Comparison of ENCODE assay signal across 15 cellular contexts in genomic region chr4:71156616-71157015, GRCh38.
DNase-seq lines count a peak whose midpoint lies in the region; ATAC-seq, FAIRE-seq and TF ChIP-seq lines count a peak whose summit lies in the region.
"Had no signal": no experiment of that assay in that cellular context is flagged by ENCODE, and none has a peak within 500 bp of the region (broad histone marks: within the 10 kb centered on the region; RNA-seq: fewer than 3 reads in every experiment).

No MANE protein-coding gene starts in this region.

- no peaks in the 10 kb centered on the region for H3K27me3 ChIP-seq in A673 (replicated peaks; ENCODE audit: insufficient read depth, low read depth, low read length, poor library complexity)
- H3K27me3 ChIP-seq in K562 (ENCODE audit: control insufficient read depth in 2 of 2, insufficient read depth in 2 of 2, low read length in 2 of 2): no peaks in the 10 kb centered on the region
- H3K27me3 ChIP-seq: BLaER1 treated with 17β-estradiol and CSF1 and Interleukin-3, amounts not matched to agents 10 nM and 100 nM had no signal

- H2AFZ ChIP-seq in K562 (ENCODE audit: low read depth, low read length): no peak overlapping the region
- H2AFZ ChIP-seq: GM23338 had no signal

- TF ChIP-seq RAD21 in K562 (CRISPR knock-in tag; conservative IDR thresholded peaks at IDR 0.05 in 1 of 2, IDR thresholded peaks at IDR 0.05 in 1 of 2): no peak

- no peaks in the 10 kb centered on the region for H3K9me3 Mint-ChIP-seq in activated naive CD8-positive, alpha-beta T cell treated with anti-CD3 and anti-CD28 coated beads for 36 hours
- H3K9me3 Mint-ChIP-seq: CD4-positive, CD25-positive, alpha-beta regulatory T cell; GM23338; IgD-negative memory B cell had no signal

- peaks cover 6% of the 10 kb centered on the region for H3K27me3 Mint-ChIP-seq in activated naive CD8-positive, alpha-beta T cell treated with anti-CD3 and anti-CD28 coated beads for 36 hours

- H3K4me2 ChIP-seq in K562 (ENCODE audit: insufficient read depth, low read length): no peak overlapping the region
- H3K4me2 ChIP-seq: BLaER1 treated with 17β-estradiol and CSF1 and Interleukin-3, amounts not matched to agents 10 nM and 100 nM; GM23338 had no signal

- H3K9me3 ChIP-seq in A673 (ENCODE audit: low read depth, low read length, poor library complexity, severe bottlenecking): no peaks in the 10 kb centered on the region
- no peaks in the 10 kb centered on the region for H3K9me3 ChIP-seq in K562 (replicated peaks; ENCODE audit: control insufficient read depth, insufficient read depth, low read depth, low read length)
- H3K9me3 ChIP-seq: BLaER1 treated with 17β-estradiol and CSF1 and Interleukin-3, amounts not matched to agents 10 nM and 100 nM had no signal

- no peak overlapping the region for H3K9ac ChIP-seq in K562 (ENCODE audit: insufficient read depth in 1 of 2, low read depth in 2 of 2, low read length in 2 of 2)
- H3K9ac ChIP-seq: BLaER1 treated with 17β-estradiol and CSF1 and Interleukin-3, amounts not matched to agents 10 nM and 100 nM had no signal

- H3K36me3 ChIP-seq in A673 (ENCODE audit: insufficient read depth, low read length, poor library complexity, severe bottlenecking) (no peaks in the 10 kb centered on the region), K562 (ENCODE audit: control insufficient read depth, insufficient read depth, low read length) (no peaks in the 10 kb centered on the region)
- H3K36me3 ChIP-seq: BLaER1 treated with 17β-estradiol and CSF1 and Interleukin-3, amounts not matched to agents 10 nM and 100 nM had no signal

- no peaks in the 10 kb centered on the region for H3K36me3 Mint-ChIP-seq in activated naive CD8-positive, alpha-beta T cell treated with anti-CD3 and anti-CD28 coated beads for 36 hours
- H3K36me3 Mint-ChIP-seq: CD4-positive, CD25-positive, alpha-beta regulatory T cell; IgD-negative memory B cell had no signal

- no peak for ATAC-seq in K562
- ATAC-seq: GM23338 had no signal

- H3K4me1 ChIP-seq in A673 (ENCODE audit: insufficient read depth, low read length, poor library complexity, severe bottlenecking): no peaks in the 10 kb centered on the region
- no peaks in the 10 kb centered on the region for H3K4me1 ChIP-seq in K562 (replicated peaks in 1 of 2; ENCODE audit: control insufficient read depth in 2 of 2, insufficient read depth in 2 of 2, low read length in 2 of 2)
- H3K4me1 ChIP-seq: BLaER1 treated with 17β-estradiol and CSF1 and Interleukin-3, amounts not matched to agents 10 nM and 100 nM had no signal

- TF ChIP-seq POLR2A in K562 (conservative IDR thresholded peaks at IDR 0.05): no peak

- H3K79me2 ChIP-seq in K562 (ENCODE audit: control insufficient read depth, insufficient read depth, low read length): no peaks in the 10 kb centered on the region

- CTCF ChIA-PET in A673 (lab: Charles Lee) (no interaction called here), K562 (lab: Yijun Ruan, JAX; ENCODE audit: low intra/inter-chr PET ratio) (interaction anchor here (0.7 kb wide), 1 partner anchor 85 kb away, joined by 3 read pairs; no protein-coding TSS in a partner anchor)

- no peaks in the 10 kb centered on the region for H4K20me1 ChIP-seq in K562 (replicated peaks; ENCODE audit: control insufficient read depth, insufficient read depth, low read length)
- H4K20me1 ChIP-seq: BLaER1 treated with 17β-estradiol and CSF1 and Interleukin-3, amounts not matched to agents 10 nM and 100 nM had no signal

- H3K4me3 ChIP-seq in A673 (ENCODE audit: low read depth, low read length, poor library complexity, severe bottlenecking): no peak overlapping the region
- no peak overlapping the region for H3K4me3 ChIP-seq in K562
- H3K4me3 ChIP-seq: BLaER1 treated with 17β-estradiol and CSF1 and Interleukin-3, amounts not matched to agents 10 nM and 100 nM; GM23338 had no signal

- in situ Hi-C loops in K562 (cut with MboI): no loop called here

- no peak for TF ChIP-seq EP300 in K562 (IDR thresholded peaks at IDR 0.05; ENCODE audit: low read length)

- BruUV-seq in A673 (replicated peaks; lab: Mats Ljungman, UMichigan): no TSS peak
- no TSS peak for BruUV-seq in K562 (replicated peaks; lab: Mats Ljungman, UMichigan)

- DNase-seq in A673 (ENCODE audit: low spot score) (peak; percentile 10), NCI-H1105 (lab: John Stamatoyannopoulos, UW) (peak; percentile 49), K562 (ENCODE audit: extremely low read depth in 1 of 4, low spot score in 3 of 4) (no peak), renal cortical epithelial cell (ENCODE audit: low read depth) (peak; percentile 60), NCI-H1092 treated with DMSO at 0.1 percent for 48 hours (lab: John Stamatoyannopoulos, UW) (no peak), NCI-H510A (lab: John Stamatoyannopoulos, UW) (no peak), EL (no peak)
- no peak for DNase-seq in activated naive CD8-positive, alpha-beta T cell treated with anti-CD3 and anti-CD28 coated beads for 36 hours
- DNase-seq: CD4-positive, CD25-positive, alpha-beta regulatory T cell; H7 had no signal

- H3K9me1 ChIP-seq in K562 (ENCODE audit: control insufficient read depth, insufficient read depth, low read length): no peaks in the 10 kb centered on the region

- no peak overlapping the region for H3K27ac ChIP-seq in A673 (ENCODE audit: low read depth, low read length, poor library complexity, severe bottlenecking)
- H3K27ac ChIP-seq in K562 (ENCODE audit: extremely low read depth, low read depth, low read length): no peak overlapping the region
- H3K27ac ChIP-seq: 22Rv1; BLaER1 treated with 17β-estradiol and CSF1 and Interleukin-3, amounts not matched to agents 10 nM and 100 nM had no signal

- WGBS in K562 (ENCODE audit: insufficient coverage, low coverage, missing lambda C conversion rate): 5% methylated on average over 4 of the region's 4 CpGs

- FAIRE-seq in K562 (lab: Jason Lieb, UNC): no peak
- FAIRE-seq: GM12891 had no signal

- POLR2A ChIA-PET in A673 (lab: Charles Lee; ENCODE audit: low non-redundant PET): no interaction called here
- POLR2A ChIA-PET in K562 (lab: Yijun Ruan, JAX): no interaction called here

- H3K27ac Mint-ChIP-seq in activated naive CD8-positive, alpha-beta T cell treated with anti-CD3 and anti-CD28 coated beads for 36 hours: no peak overlapping the region
- H3K27ac Mint-ChIP-seq: GM23338, IgD-negative memory B cell had no signal

- no peak for TF ChIP-seq CTCF in A673 (conservative IDR thresholded peaks at IDR 0.05; ENCODE audit: low read depth, low read length)
- no peak for TF ChIP-seq CTCF in K562 (IDR thresholded peaks at IDR 0.05 in 2 of 3, conservative IDR thresholded peaks at IDR 0.05 in 1 of 3; ENCODE audit: insufficient read depth in 2 of 3, low read depth in 1 of 3, low read length in 3 of 3)

- H3K4me1 Mint-ChIP-seq in activated naive CD8-positive, alpha-beta T cell treated with anti-CD3 and anti-CD28 coated beads for 36 hours: no peaks in the 10 kb centered on the region
- H3K4me1 Mint-ChIP-seq: CD4-positive, CD25-positive, alpha-beta regulatory T cell; GM23338; IgD-negative memory B cell had no signal

- intact Hi-C loops in A673 (cut with micrococcal nuclease; ENCODE audit: unreplicated experiment) (no loop called here), K562 (cut with micrococcal nuclease) (no loop called here)

- no peak overlapping the region for H3K4me3 Mint-ChIP-seq in activated naive CD8-positive, alpha-beta T cell treated with anti-CD3 and anti-CD28 coated beads for 36 hours
- H3K4me3 Mint-ChIP-seq: CD4-positive, CD25-positive, alpha-beta regulatory T cell; GM23338; IgD-negative memory B cell had no signal

TF ChIP-seq in K562, 482 proteins besides CTCF, POLR2A, EP300 and RAD21 (continues in another document):
- TF ChIP-seq NFIC (IDR thresholded peaks at IDR 0.05) (peak; percentile 46), SIN3B (IDR thresholded peaks at IDR 0.05; ENCODE audit: low read depth) (no peak), ZNF717 (CRISPR knock-in tag; IDR thresholded peaks at IDR 0.05) (no peak), ZNF644 (tag; IDR thresholded peaks at IDR 0.05; ENCODE audit: low read depth) (no peak), ZNF316 (IDR thresholded peaks at IDR 0.05) (0 out of 2 replicates have a peak, but pooled peaks have one; percentile 12)

Comparison
In these comparisons a context has a peak if more than half of its experiments do, and no peak if none do; other contexts are left out.
1. DNase-seq: peak in A673 (single experiment), NCI-H1105 (single experiment) and renal cortical epithelial cell (single experiment); none in K562 (0 of 4), NCI-H1092 treated with DMSO at 0.1 percent for 48 hours (single experiment), NCI-H510A (single experiment), EL (single experiment) and activated naive CD8-positive, alpha-beta T cell treated with anti-CD3 and anti-CD28 coated beads for 36 hours (single experiment).